23 cellular contexts compared by ENCODE assay signal in the genomic region with DNA sequence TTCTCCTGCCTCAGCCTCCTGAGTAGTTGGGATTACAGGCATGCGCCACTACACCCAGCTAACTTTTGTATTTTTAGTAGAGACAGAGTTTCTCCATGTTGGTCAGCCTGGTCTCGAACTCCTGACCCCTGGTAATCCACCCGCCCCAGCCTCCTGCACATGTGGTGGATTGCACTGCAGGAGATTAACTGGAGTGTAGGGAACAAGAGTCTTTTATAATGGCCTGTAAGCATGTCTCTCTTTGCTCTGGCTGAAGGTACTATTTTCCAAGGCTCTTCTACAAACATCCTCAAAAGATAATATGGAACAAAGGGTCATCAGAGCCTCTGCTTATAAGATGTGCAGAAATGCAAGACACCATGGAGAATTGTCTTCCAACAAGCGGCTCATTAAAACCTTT. TPM values are rescaled to one million over a fixed set of nuclear protein-coding genes. Genes with fewer than 3 reads are reported as not detected.
DNase-seq lines count a peak whose midpoint lies in the region; ATAC-seq, FAIRE-seq and TF ChIP-seq lines count a peak whose summit lies in the region.
"Had no signal": no experiment of that assay in that cellular context is flagged by ENCODE, and none has a peak within 500 bp of the region (broad histone marks: within the 10 kb centered on the region; RNA-seq: fewer than 3 reads in every experiment).

No MANE protein-coding gene starts in this region.

- TF ChIP-seq CTCF in chondrocyte (IDR thresholded peaks at IDR 0.05): no peak

- no peak overlapping the region for H2BK15ac ChIP-seq in mesendoderm (replicated peaks; ENCODE audit: low read depth)

- no CpG with 5 or more reads among the region's 4 CpGs for WGBS in mesendoderm (ENCODE audit: extremely low coverage, insufficient coverage, low lambda C conversion rate)

- H3K4me1 ChIP-seq in mesendoderm (ENCODE audit: control insufficient read depth, low read depth, low read length): peaks cover 2% of the 10 kb centered on the region

- no peaks in the 10 kb centered on the region for H3K9me3 ChIP-seq in T-helper 17 cell (ENCODE audit: control insufficient read depth, low read length, poor library complexity, severe bottlenecking)
- H3K9me3 ChIP-seq: ascending aorta, esophagus squamous epithelium, MG63 had no signal

- peak overlapping the region; percentile 59 for H3K9ac ChIP-seq in mesendoderm (ENCODE audit: low read length)

- no peak overlapping the region for H4K8ac ChIP-seq in mesendoderm (ENCODE audit: low read depth, low read length)

- no peaks in the 10 kb centered on the region for H3K27me3 ChIP-seq in mesendoderm (ENCODE audit: insufficient read depth, low read length, poor library complexity)
- H3K27me3 ChIP-seq: ascending aorta, MG63 had no signal

- FAIRE-seq in RCC 7860 (lab: Jason Lieb, UNC): no peak
- FAIRE-seq: HTR-8/SVneo had no signal

- no peak for ATAC-seq in stimulated activated naive CD8-positive, alpha-beta T cell treated with anti-CD3 and anti-CD28 coated beads, Interleukin-15, Interleukin-2, amounts not matched to agents 100 U/mL and 50 U/mL, for 24 hours
- ATAC-seq in T-helper 17 cell: no peak
- ATAC-seq: left lobe of liver, right cardiac atrium had no signal

- no peak overlapping the region for H3K27ac Mint-ChIP-seq in stimulated activated naive CD8-positive, alpha-beta T cell treated with anti-CD3 and anti-CD28 coated beads, Interleukin-15, Interleukin-2, amounts not matched to agents 100 ng/mL and 50 ng/mL, for 24 hours
- H3K27ac Mint-ChIP-seq in T-helper 17 cell: peak overlapping the region; percentile 99
- H3K27ac Mint-ChIP-seq in chondrocyte (ENCODE audit: unreplicated experiment): no peak overlapping the region

- peaks cover 41% of the 10 kb centered on the region for H3K36me3 Mint-ChIP-seq in stimulated activated naive CD8-positive, alpha-beta T cell treated with anti-CD3 and anti-CD28 coated beads, Interleukin-15, Interleukin-2, amounts not matched to agents 100 ng/mL and 50 ng/mL, for 24 hours (ENCODE audit: low read depth)
- H3K36me3 Mint-ChIP-seq in T-helper 17 cell (ENCODE audit: low read depth) (peaks cover 6% of the 10 kb centered on the region), chondrocyte (ENCODE audit: low read depth) (peaks cover 10% of the 10 kb centered on the region)

- no peaks in the 10 kb centered on the region for H3K36me3 ChIP-seq in mesendoderm (ENCODE audit: control insufficient read depth, insufficient read depth, low read length)

- no peak overlapping the region for H3K27ac ChIP-seq in mesendoderm (ENCODE audit: low read depth, low read length)
- H3K27ac ChIP-seq: ascending aorta, esophagus squamous epithelium, WERI-Rb-1 had no signal

- peak overlapping the region; percentile 69 for H3K56ac ChIP-seq in mesendoderm (ENCODE audit: low read length)

- H3K4me3 ChIP-seq in mesendoderm (ENCODE audit: low read length): no peak overlapping the region
- H3K4me3 ChIP-seq: ascending aorta, esophagus squamous epithelium, MG63 had no signal

- DNase-seq in stimulated activated naive CD8-positive, alpha-beta T cell treated with anti-CD3 and anti-CD28 coated beads, Interleukin-15, Interleukin-2, amounts not matched to agents 100 U/mL and 50 U/mL, for 24 hours: no peak
- DNase-seq in T-helper 17 cell (no peak), mesendoderm (no peak), iPS-NIHi11 (ENCODE audit: low spot score) (no peak), chondrocyte (ENCODE audit: low spot score) (no peak), RCC 7860 (ENCODE audit: low spot score) (no peak)
- no peak for DNase-seq in stimulated activated CD4-positive, alpha-beta T cell treated with anti-CD3 and anti-CD28 coated beads, Interleukin-2, amount 100 ng/mL, for 24 hours
- DNase-seq: activated gamma-delta T cell treated with Interleukin-2 at 50 U/mL for 16 hours; effector memory CD4-positive, alpha-beta T cell; esophagus squamous epithelium; MG63; NCI-H1436 treated with DMSO at 0.1 percent for 48 hours; NCI-H2171 treated with DMSO at 0.1 percent for 48 hours; NCI-H748 treated with DMSO at 0.1 percent for 48 hours; nucleus accumbens; OCI-M1; right cardiac atrium; SIG-M5; WERI-Rb-1 had no signal

- H2BK5ac ChIP-seq in mesendoderm (ENCODE audit: low read length): no peak overlapping the region

- peak overlapping the region; percentile 33 for H3K23ac ChIP-seq in mesendoderm (ENCODE audit: low read length)

- H3K4me1 Mint-ChIP-seq in stimulated activated naive CD8-positive, alpha-beta T cell treated with anti-CD3 and anti-CD28 coated beads, Interleukin-15, Interleukin-2, amounts not matched to agents 100 ng/mL and 50 ng/mL, for 24 hours (ENCODE audit: low read depth): peaks cover 62% of the 10 kb centered on the region
- peaks cover 31% of the 10 kb centered on the region for H3K4me1 Mint-ChIP-seq in T-helper 17 cell
- H3K4me1 Mint-ChIP-seq in chondrocyte (ENCODE audit: low read depth): peaks cover 31% of the 10 kb centered on the region

- H2BK120ac ChIP-seq in mesendoderm (ENCODE audit: low read depth, low read length): peak overlapping the region; percentile 12

- H3K18ac ChIP-seq in mesendoderm (ENCODE audit: low read length): no peak overlapping the region

- no peaks in the 10 kb centered on the region for H3K27me3 Mint-ChIP-seq in stimulated activated naive CD8-positive, alpha-beta T cell treated with anti-CD3 and anti-CD28 coated beads, Interleukin-15, Interleukin-2, amounts not matched to agents 100 ng/mL and 50 ng/mL, for 24 hours
- H3K27me3 Mint-ChIP-seq in T-helper 17 cell: peaks cover 10% of the 10 kb centered on the region
- H3K27me3 Mint-ChIP-seq in chondrocyte (ENCODE audit: low read depth): no peaks in the 10 kb centered on the region

- peaks cover 6% of the 10 kb centered on the region for H3K79me1 ChIP-seq in mesendoderm (ENCODE audit: low read length)

- H3K4ac ChIP-seq in mesendoderm (ENCODE audit: low read depth, low read length): peak overlapping the region; percentile 55

- no peak overlapping the region for H2AK5ac ChIP-seq in mesendoderm (ENCODE audit: low read length)

- no peak overlapping the region for H3K4me2 ChIP-seq in mesendoderm (ENCODE audit: low read length)

- H3K9me3 Mint-ChIP-seq in stimulated activated naive CD8-positive, alpha-beta T cell treated with anti-CD3 and anti-CD28 coated beads, Interleukin-15, Interleukin-2, amounts not matched to agents 100 ng/mL and 50 ng/mL, for 24 hours: no peaks in the 10 kb centered on the region
- H3K9me3 Mint-ChIP-seq in chondrocyte (ENCODE audit: low read depth): no peaks in the 10 kb centered on the region

- peak overlapping the region; percentile 99 for H3K4me3 Mint-ChIP-seq in stimulated activated naive CD8-positive, alpha-beta T cell treated with anti-CD3 and anti-CD28 coated beads, Interleukin-15, Interleukin-2, amounts not matched to agents 100 ng/mL and 50 ng/mL, for 24 hours
- H3K4me3 Mint-ChIP-seq in T-helper 17 cell: no peak overlapping the region
- no peak overlapping the region for H3K4me3 Mint-ChIP-seq in chondrocyte (ENCODE audit: unreplicated experiment)

- H4K5ac ChIP-seq in mesendoderm (ENCODE audit: low read length): no peak overlapping the region

- H3K79me2 ChIP-seq in mesendoderm (ENCODE audit: control insufficient read depth, insufficient read depth, low read length): peaks cover 46% of the 10 kb centered on the region

RNA-seq across cellular contexts. Expression of gene TOMM7, which starts 3.2 kb away (rescaled TPM):
- total RNA-seq in T-helper 17 cell (100 to 1,000 TPM; 425 to 606 TPM), chondrocyte (213 to 269 TPM (median 240 TPM) in 3 replicates)
- 769 TPM for polyA plus RNA-seq in mesendoderm (2013, experiment 1 of 2)
- 773 TPM for polyA plus RNA-seq in mesendoderm (2013, experiment 2 of 2)
